ENCODE assay signal across 1 cellular context in the genomic region with DNA sequence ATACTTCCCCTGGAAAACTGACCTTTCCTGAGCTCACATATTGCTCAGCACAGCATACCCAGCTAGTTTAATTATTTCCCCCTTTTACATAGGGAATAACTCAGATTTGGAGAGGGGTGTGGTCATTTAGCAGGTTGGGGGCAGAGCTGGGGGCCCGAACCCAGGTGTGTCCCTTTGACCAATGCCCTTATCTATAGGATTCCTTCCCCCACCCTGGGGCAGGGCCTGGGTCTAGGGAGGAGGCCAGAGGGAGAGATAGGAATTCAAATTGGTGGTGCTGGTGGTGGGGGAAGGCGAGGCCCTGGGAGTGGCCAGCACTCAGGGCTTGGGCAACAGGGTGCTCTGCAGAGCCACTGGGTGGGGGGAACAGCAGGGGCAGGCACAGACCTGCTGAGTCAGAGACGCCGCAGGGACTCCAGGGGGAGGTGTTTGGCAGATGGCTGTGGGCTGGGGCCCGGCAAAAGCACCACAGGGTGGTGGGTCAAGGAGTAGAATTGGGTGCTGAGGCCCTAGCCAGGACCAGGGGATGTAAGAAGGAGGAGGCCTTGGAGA.
TF ChIP-seq lines count a peak whose summit lies in the region.
"Not testable (repeated sequence)": the region's sequence is repeated elsewhere in the genome, so short reads cannot be mapped to it uniquely, and the experiment has no call there.

No MANE protein-coding gene starts in this region.

TF ChIP-seq in K562, 482 proteins besides CTCF, POLR2A, EP300 and RAD21:
- TF ChIP-seq, protein P1, sequence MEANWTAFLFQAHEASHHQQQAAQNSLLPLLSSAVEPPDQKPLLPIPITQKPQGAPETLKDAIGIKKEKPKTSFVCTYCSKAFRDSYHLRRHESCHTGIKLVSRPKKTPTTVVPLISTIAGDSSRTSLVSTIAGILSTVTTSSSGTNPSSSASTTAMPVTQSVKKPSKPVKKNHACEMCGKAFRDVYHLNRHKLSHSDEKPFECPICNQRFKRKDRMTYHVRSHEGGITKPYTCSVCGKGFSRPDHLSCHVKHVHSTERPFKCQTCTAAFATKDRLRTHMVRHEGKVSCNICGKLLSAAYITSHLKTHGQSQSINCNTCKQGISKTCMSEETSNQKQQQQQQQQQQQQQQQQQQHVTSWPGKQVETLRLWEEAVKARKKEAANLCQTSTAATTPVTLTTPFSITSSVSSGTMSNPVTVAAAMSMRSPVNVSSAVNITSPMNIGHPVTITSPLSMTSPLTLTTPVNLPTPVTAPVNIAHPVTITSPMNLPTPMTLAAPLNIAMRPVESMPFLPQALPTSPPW (CRISPR knock-in tag; IDR thresholded peaks at IDR 0.05): peak; percentile 53; the same call in 1 of the 2 replicates
- TF ChIP-seq MAZ (CRISPR knock-in tag; conservative IDR thresholded peaks at IDR 0.05 in 1 of 2, IDR thresholded peaks at IDR 0.05 in 1 of 2) (0 out of 4 replicates have a peak, but pooled peaks of 1 of the 2 experiments have one; percentile 34), NR2C2 (tag; IDR thresholded peaks at IDR 0.05) (peak; percentile 16; the same call in 1 of the 2 replicates), RCOR1 (IDR thresholded peaks at IDR 0.05; ENCODE audit: borderline replicate concordance in 1 of 2, low read depth in 2 of 2, low read length in 2 of 2) (0 out of 4 replicates have a peak, but pooled peaks of 1 of the 2 experiments have one; percentile 28)
- not testable (repeated sequence) for TF ChIP-seq NR2C2 (CRISPR knock-in tag; IDR thresholded peaks at IDR 0.05)
